ENCODE assay signal across 19 cellular contexts in genomic region chr14:62443796-62444195, GRCh38.
A peak's percentile ranks its signal among the peaks of the same experiment; 100 is the strongest.
DNase-seq lines count a peak whose midpoint lies in the region; ATAC-seq and TF ChIP-seq lines count a peak whose summit lies in the region.
"Had no signal": no experiment of that assay in that cellular context is flagged by ENCODE, and none has a peak within 500 bp of the region (broad histone marks: within the 10 kb centered on the region; RNA-seq: fewer than 3 reads in every experiment).

No MANE protein-coding gene starts in this region.

- TF ChIP-seq CTCF in choroid plexus epithelial cell (conservative IDR thresholded peaks at IDR 0.05; ENCODE audit: low read depth, low read length) = no peak

- no peak for ATAC-seq in HG02763 (IDR thresholded peaks at IDR 0.05; ENCODE audit: unreplicated experiment)
- no peak for ATAC-seq in GM18502 (IDR thresholded peaks at IDR 0.05; ENCODE audit: poor library complexity, unreplicated experiment)
- ATAC-seq: heart left ventricle; naive thymus-derived CD8-positive, alpha-beta T cell had no signal

- H4K12ac ChIP-seq in trophoblast cell (ENCODE audit: low read depth, low read length) = no peak overlapping the region

- H3K4me3 ChIP-seq in choroid plexus epithelial cell (ENCODE audit: low read depth, low read length) (no peak overlapping the region), trophoblast cell (ENCODE audit: low read depth, low read length) (no peak overlapping the region)
- H3K4me3 ChIP-seq: coronary artery, heart left ventricle, lung had no signal

- H4K91ac ChIP-seq in trophoblast cell (ENCODE audit: low read depth, low read length) = no peak overlapping the region

- no peak overlapping the region for H4K8ac ChIP-seq in trophoblast cell (ENCODE audit: low read depth, low read length)

- H3K36me3 ChIP-seq in trophoblast cell (ENCODE audit: control insufficient read depth in 1 of 2, insufficient read depth in 2 of 2, low read length in 2 of 2) = no peaks in the 10 kb centered on the region
- H3K36me3 ChIP-seq: BE2C, heart left ventricle had no signal

- H3K9ac ChIP-seq in trophoblast cell (ENCODE audit: low read length) = no peak overlapping the region

- H3K79me1 ChIP-seq in trophoblast cell (ENCODE audit: low read length) = no peaks in the 10 kb centered on the region

- H3K18ac ChIP-seq in trophoblast cell (ENCODE audit: low read length) = no peak overlapping the region

- no peaks in the 10 kb centered on the region for H3K79me2 ChIP-seq in trophoblast cell (ENCODE audit: control insufficient read depth, insufficient read depth, low read length, poor library complexity)

- no peak overlapping the region for H2AFZ ChIP-seq in trophoblast cell (ENCODE audit: insufficient read depth, low read length, poor library complexity)

- no peak overlapping the region for H3K4me2 ChIP-seq in trophoblast cell (ENCODE audit: low read length)

- no peak overlapping the region for H3K27ac ChIP-seq in trophoblast cell (ENCODE audit: low read depth, low read length)
- H3K27ac ChIP-seq: coronary artery, heart left ventricle had no signal

- no peaks in the 10 kb centered on the region for H3K4me1 ChIP-seq in trophoblast cell (ENCODE audit: control insufficient read depth in 1 of 2, insufficient read depth in 2 of 2, low read length in 2 of 2)
- H3K4me1 ChIP-seq: BE2C, heart left ventricle had no signal

- H2BK120ac ChIP-seq in trophoblast cell (ENCODE audit: insufficient read depth, low read length, poor library complexity) = no peak overlapping the region

- H3K9me3 ChIP-seq in trophoblast cell (ENCODE audit: insufficient read depth, low read depth, low read length) = peaks cover 17% of the 10 kb centered on the region
- H3K9me3 ChIP-seq: BE2C had no signal

- no peak overlapping the region for H2AK5ac ChIP-seq in trophoblast cell (ENCODE audit: low read length)

- WGBS in trophoblast cell (ENCODE audit: extremely low coverage, insufficient coverage, insufficient read length) = no CpG with 5 or more reads among the region's 3 CpGs

- H3K23ac ChIP-seq in trophoblast cell (ENCODE audit: low read length) = no peak overlapping the region

- H2BK12ac ChIP-seq in trophoblast cell (ENCODE audit: low read length) = no peak overlapping the region

- peak; percentile 65 for DNase-seq in GM04503 (ENCODE audit: low read depth)
- DNase-seq in RPMI7951 (ENCODE audit: low read depth) = peak; percentile 11
- DNase-seq in choroid plexus epithelial cell (ENCODE audit: low read depth) = peak; percentile 55
- DNase-seq in trophoblast cell = peak; percentile 10 to 46
- no peak for DNase-seq in NCI-H82 treated with DMSO at 0.1 percent for 48 hours (lab: John Stamatoyannopoulos, UW; ENCODE audit: unreplicated experiment)
- DNase-seq in NCI-H748 (lab: John Stamatoyannopoulos, UW; ENCODE audit: unreplicated experiment) = no peak
- DNase-seq: activated gamma-delta T cell; BE2C; Calu3; erythroblast; GOT3; heart left ventricle; naive thymus-derived CD8-positive, alpha-beta T cell; NCI-H1694 treated with DMSO at 0.1 percent for 48 hours; NCI-H446 treated with DMSO at 0.1 percent for 48 hours had no signal

- H3K27me3 ChIP-seq in trophoblast cell (ENCODE audit: insufficient read depth, low read length) = no peaks in the 10 kb centered on the region
- H3K27me3 ChIP-seq: BE2C, heart left ventricle had no signal

- no peak overlapping the region for H3K14ac ChIP-seq in trophoblast cell (ENCODE audit: low read length)

- no peak overlapping the region for H3K4ac ChIP-seq in trophoblast cell (ENCODE audit: low read depth, low read length)

- H2BK5ac ChIP-seq in trophoblast cell (ENCODE audit: low read depth, low read length, poor library complexity) = no peak overlapping the region

Comparison
In these comparisons a context has a peak if more than half of its experiments do, and no peak if none do; other contexts are left out.
1. DNase-seq: peak in GM04503 (single experiment), RPMI7951 (single experiment), choroid plexus epithelial cell (single experiment) and trophoblast cell (2 of 2); none in NCI-H82 treated with DMSO at 0.1 percent for 48 hours (single experiment) and NCI-H748 (single experiment).